ENCODE assay signal across 8 cellular contexts in genomic region chr7:4797858-4798705, GRCh38. TPM values are rescaled to one million over a fixed set of nuclear protein-coding genes. Genes with fewer than 3 reads are reported as not detected.
A peak's percentile ranks its signal among the peaks of the same experiment; 100 is the strongest.
DNase-seq lines count a peak whose midpoint lies in the region; ATAC-seq and TF ChIP-seq lines count a peak whose summit lies in the region.

No MANE protein-coding gene starts in this region.

- DNase-seq in COLO829 (ENCODE audit: low spot score) = peak; percentile 66
- DNase-seq in NCI-H69 (lab: John Stamatoyannopoulos, UW) = peak; percentile 43
- peak; percentile 82 to 85 for DNase-seq in activated T-cell treated with anti-CD3 and anti-CD28 coated beads, Interleukin-2, amount 50 U/mL, for 48 hours
- DNase-seq in fibroblast of villous mesenchyme (ENCODE audit: low read depth) = peak; percentile 28
- no peak for DNase-seq in NCI-H526 treated with DMSO at 0.1 percent for 48 hours (lab: John Stamatoyannopoulos, UW)
- no peak for DNase-seq in DMS79 (lab: John Stamatoyannopoulos, UW)

- ATAC-seq in GM21381 (IDR thresholded peaks at IDR 0.05; ENCODE audit: unreplicated experiment) = peak; percentile 67

- H2AFZ ChIP-seq in parathyroid adenoma = no peak overlapping the region

- H3K9me3 ChIP-seq in parathyroid adenoma (ENCODE audit: control insufficient read depth, low read length) = no peaks in the 10 kb centered on the region

- H3K4me3 ChIP-seq in fibroblast of villous mesenchyme (ENCODE audit: low read depth, low read length) (no peak overlapping the region), parathyroid adenoma (ENCODE audit: low read depth, low read length) (no peak overlapping the region)

- H3K79me2 ChIP-seq in parathyroid adenoma = no peaks in the 10 kb centered on the region

- TF ChIP-seq CTCF in fibroblast of villous mesenchyme (IDR thresholded peaks at IDR 0.05; ENCODE audit: insufficient read depth, low read depth, low read length) (peak; percentile 72), parathyroid adenoma (IDR thresholded peaks at IDR 0.05) (peak; percentile 59)

- H3K27ac ChIP-seq in parathyroid adenoma = no peak overlapping the region

- no peaks in the 10 kb centered on the region for H3K36me3 ChIP-seq in parathyroid adenoma (ENCODE audit: control insufficient read depth, insufficient read depth, low read length)

- H3K9ac ChIP-seq in parathyroid adenoma = no peak overlapping the region

- no peak overlapping the region for H3K4me2 ChIP-seq in parathyroid adenoma (ENCODE audit: low read length)

- H3K27me3 ChIP-seq in parathyroid adenoma (ENCODE audit: control insufficient read depth, insufficient read depth, low read length) = no peaks in the 10 kb centered on the region

- H3K4me1 ChIP-seq in parathyroid adenoma = no peaks in the 10 kb centered on the region

RNA-seq across cellular contexts. Expression of gene AP5Z1, which starts 22.7 kb away (rescaled TPM):
- total RNA-seq in fibroblast of villous mesenchyme = 40.2 and 59.6 TPM in 2 replicates

Comparison
In these comparisons a context has a peak if more than half of its experiments do, and no peak if none do; other contexts are left out.
1. DNase-seq: peak in COLO829 (single experiment), NCI-H69 (single experiment), activated T-cell treated with anti-CD3 and anti-CD28 coated beads, Interleukin-2, amount 50 U/mL, for 48 hours (2 of 2) and fibroblast of villous mesenchyme (single experiment); none in NCI-H526 treated with DMSO at 0.1 percent for 48 hours (single experiment) and DMS79 (single experiment).